1 cellular context compared by ENCODE assay signal in genomic region chr6:157613011-157613522, GRCh38.
A peak's percentile ranks its signal among the peaks of the same experiment; 100 is the strongest.
TF ChIP-seq lines count a peak whose summit lies in the region.

No MANE protein-coding gene starts in this region.

TF ChIP-seq in K562, 482 proteins besides CTCF, POLR2A, EP300 and RAD21 (continued from another document and continues in another):
- TF ChIP-seq CLOCK (CRISPR knock-in tag; IDR thresholded peaks at IDR 0.05; ENCODE audit: borderline replicate concordance) (no peak), PHB2 (IDR thresholded peaks at IDR 0.05; ENCODE audit: low read depth) (no peak), FOS (IDR thresholded peaks at IDR 0.05; ENCODE audit: extremely low read depth, insufficient read length) (peak; percentile 37), MYC (IDR thresholded peaks at IDR 0.05; ENCODE audit: low read depth, low read length) (peak; percentile 99), MYC (CRISPR knock-in tag; IDR thresholded peaks at IDR 0.05; ENCODE audit: borderline replicate concordance, low read depth) (0 out of 2 replicates have a peak, but pooled peaks have one; percentile 23), STAT5A (IDR thresholded peaks at IDR 0.05; ENCODE audit: borderline replicate concordance, low read length) (peak; percentile 29; the same call in 1 of the 2 replicates), DPF2 (IDR thresholded peaks at IDR 0.05) (peak; percentile 88), POLR2AphosphoS2 (IDR thresholded peaks at IDR 0.05; ENCODE audit: low read length) (no peak), EP400 (IDR thresholded peaks at IDR 0.05) (peak; percentile 98), ZNF511 (CRISPR knock-in tag; IDR thresholded peaks at IDR 0.05) (no peak), KAT2B (IDR thresholded peaks at IDR 0.05; ENCODE audit: low read depth, low read length) (no peak), RCOR1 (IDR thresholded peaks at IDR 0.05; ENCODE audit: borderline replicate concordance in 1 of 2, low read depth in 2 of 2, low read length in 2 of 2) (peak in 1 of 2 experiments; percentile 80; a peak in 2 of 4 replicates), MYNN (IDR thresholded peaks at IDR 0.05) (no peak), MYNN (CRISPR knock-in tag; IDR thresholded peaks at IDR 0.05) (no peak), OTX1 (CRISPR knock-in tag; IDR thresholded peaks at IDR 0.05) (no peak), MXD1 (CRISPR knock-in tag; IDR thresholded peaks at IDR 0.05; ENCODE audit: borderline replicate concordance, poor library complexity, severe bottlenecking) (no peak), ZNF592 (IDR thresholded peaks at IDR 0.05) (peak; percentile 97), ATF1 (CRISPR knock-in tag; IDR thresholded peaks at IDR 0.05) (no peak), ATF1 (tag; IDR thresholded peaks at IDR 0.05) (peak; percentile 76), ETV1 (tag; conservative IDR thresholded peaks at IDR 0.05; ENCODE audit: low read depth) (peak; percentile 38; the same call in 1 of the 2 replicates), ZNF551 (CRISPR knock-in tag; IDR thresholded peaks at IDR 0.05) (no peak), EZH2 (IDR thresholded peaks at IDR 0.05; ENCODE audit: borderline replicate concordance, low read depth, low read length) (no peak), LEF1 (IDR thresholded peaks at IDR 0.05) (peak; percentile 89), MAFG (tag; conservative IDR thresholded peaks at IDR 0.05) (no peak), KLF16 (IDR thresholded peaks at IDR 0.05) (no peak), RBFOX2 (IDR thresholded peaks at IDR 0.05; ENCODE audit: low read depth, low read length) (no peak), TRIM24 (IDR thresholded peaks at IDR 0.05) (peak; percentile 49 to 76; a peak in 3 of 4 replicates), ELF2 (CRISPR knock-in tag; IDR thresholded peaks at IDR 0.05) (no peak), GTF2B (IDR thresholded peaks at IDR 0.05; ENCODE audit: extremely low read depth, insufficient read length) (no peak), TSHZ1 (CRISPR knock-in tag; IDR thresholded peaks at IDR 0.05) (no peak), RNF2 (IDR thresholded peaks at IDR 0.05) (peak; percentile 76), ZNF133 (CRISPR knock-in tag; IDR thresholded peaks at IDR 0.05) (no peak), ZKSCAN3 (CRISPR knock-in tag; IDR thresholded peaks at IDR 0.05) (no peak), ARID1B (IDR thresholded peaks at IDR 0.05) (peak; percentile 84), NFATC3 (IDR thresholded peaks at IDR 0.05) (no peak), ZNF24 (IDR thresholded peaks at IDR 0.05) (no peak), ELF1 (tag; IDR thresholded peaks at IDR 0.05) (no peak)
- TF ChIP-seq, protein P1, sequence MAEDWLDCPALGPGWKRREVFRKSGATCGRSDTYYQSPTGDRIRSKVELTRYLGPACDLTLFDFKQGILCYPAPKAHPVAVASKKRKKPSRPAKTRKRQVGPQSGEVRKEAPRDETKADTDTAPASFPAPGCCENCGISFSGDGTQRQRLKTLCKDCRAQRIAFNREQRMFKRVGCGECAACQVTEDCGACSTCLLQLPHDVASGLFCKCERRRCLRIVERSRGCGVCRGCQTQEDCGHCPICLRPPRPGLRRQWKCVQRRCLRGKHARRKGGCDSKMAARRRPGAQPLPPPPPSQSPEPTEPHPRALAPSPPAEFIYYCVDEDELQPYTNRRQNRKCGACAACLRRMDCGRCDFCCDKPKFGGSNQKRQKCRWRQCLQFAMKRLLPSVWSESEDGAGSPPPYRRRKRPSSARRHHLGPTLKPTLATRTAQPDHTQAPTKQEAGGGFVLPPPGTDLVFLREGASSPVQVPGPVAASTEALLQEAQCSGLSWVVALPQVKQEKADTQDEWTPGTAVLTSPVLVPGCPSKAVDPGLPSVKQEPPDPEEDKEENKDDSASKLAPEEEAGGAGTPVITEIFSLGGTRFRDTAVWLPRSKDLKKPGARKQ (CRISPR knock-in tag; IDR thresholded peaks at IDR 0.05): no peak
- TF ChIP-seq, protein P2, sequence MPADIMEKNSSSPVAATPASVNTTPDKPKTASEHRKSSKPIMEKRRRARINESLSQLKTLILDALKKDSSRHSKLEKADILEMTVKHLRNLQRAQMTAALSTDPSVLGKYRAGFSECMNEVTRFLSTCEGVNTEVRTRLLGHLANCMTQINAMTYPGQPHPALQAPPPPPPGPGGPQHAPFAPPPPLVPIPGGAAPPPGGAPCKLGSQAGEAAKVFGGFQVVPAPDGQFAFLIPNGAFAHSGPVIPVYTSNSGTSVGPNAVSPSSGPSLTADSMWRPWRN (IDR thresholded peaks at IDR 0.05; ENCODE audit: low read depth): 0 out of 2 replicates have a peak, but pooled peaks have one; percentile 13
- TF ChIP-seq, protein P3, sequence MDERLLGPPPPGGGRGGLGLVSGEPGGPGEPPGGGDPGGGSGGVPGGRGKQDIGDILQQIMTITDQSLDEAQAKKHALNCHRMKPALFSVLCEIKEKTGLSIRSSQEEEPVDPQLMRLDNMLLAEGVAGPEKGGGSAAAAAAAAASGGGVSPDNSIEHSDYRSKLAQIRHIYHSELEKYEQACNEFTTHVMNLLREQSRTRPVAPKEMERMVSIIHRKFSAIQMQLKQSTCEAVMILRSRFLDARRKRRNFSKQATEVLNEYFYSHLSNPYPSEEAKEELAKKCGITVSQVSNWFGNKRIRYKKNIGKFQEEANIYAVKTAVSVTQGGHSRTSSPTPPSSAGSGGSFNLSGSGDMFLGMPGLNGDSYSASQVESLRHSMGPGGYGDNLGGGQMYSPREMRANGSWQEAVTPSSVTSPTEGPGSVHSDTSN (CRISPR knock-in tag; IDR thresholded peaks at IDR 0.05; ENCODE audit: low read depth): no peak
- TF ChIP-seq, protein P3 (tag; conservative IDR thresholded peaks at IDR 0.05; ENCODE audit: low read depth): 0 out of 2 replicates have a peak, but pooled peaks have one; percentile 18
- TF ChIP-seq, protein P4, sequence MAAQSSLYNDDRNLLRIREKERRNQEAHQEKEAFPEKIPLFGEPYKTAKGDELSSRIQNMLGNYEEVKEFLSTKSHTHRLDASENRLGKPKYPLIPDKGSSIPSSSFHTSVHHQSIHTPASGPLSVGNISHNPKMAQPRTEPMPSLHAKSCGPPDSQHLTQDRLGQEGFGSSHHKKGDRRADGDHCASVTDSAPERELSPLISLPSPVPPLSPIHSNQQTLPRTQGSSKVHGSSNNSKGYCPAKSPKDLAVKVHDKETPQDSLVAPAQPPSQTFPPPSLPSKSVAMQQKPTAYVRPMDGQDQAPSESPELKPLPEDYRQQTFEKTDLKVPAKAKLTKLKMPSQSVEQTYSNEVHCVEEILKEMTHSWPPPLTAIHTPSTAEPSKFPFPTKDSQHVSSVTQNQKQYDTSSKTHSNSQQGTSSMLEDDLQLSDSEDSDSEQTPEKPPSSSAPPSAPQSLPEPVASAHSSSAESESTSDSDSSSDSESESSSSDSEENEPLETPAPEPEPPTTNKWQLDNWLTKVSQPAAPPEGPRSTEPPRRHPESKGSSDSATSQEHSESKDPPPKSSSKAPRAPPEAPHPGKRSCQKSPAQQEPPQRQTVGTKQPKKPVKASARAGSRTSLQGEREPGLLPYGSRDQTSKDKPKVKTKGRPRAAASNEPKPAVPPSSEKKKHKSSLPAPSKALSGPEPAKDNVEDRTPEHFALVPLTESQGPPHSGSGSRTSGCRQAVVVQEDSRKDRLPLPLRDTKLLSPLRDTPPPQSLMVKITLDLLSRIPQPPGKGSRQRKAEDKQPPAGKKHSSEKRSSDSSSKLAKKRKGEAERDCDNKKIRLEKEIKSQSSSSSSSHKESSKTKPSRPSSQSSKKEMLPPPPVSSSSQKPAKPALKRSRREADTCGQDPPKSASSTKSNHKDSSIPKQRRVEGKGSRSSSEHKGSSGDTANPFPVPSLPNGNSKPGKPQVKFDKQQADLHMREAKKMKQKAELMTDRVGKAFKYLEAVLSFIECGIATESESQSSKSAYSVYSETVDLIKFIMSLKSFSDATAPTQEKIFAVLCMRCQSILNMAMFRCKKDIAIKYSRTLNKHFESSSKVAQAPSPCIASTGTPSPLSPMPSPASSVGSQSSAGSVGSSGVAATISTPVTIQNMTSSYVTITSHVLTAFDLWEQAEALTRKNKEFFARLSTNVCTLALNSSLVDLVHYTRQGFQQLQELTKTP (IDR thresholded peaks at IDR 0.05; ENCODE audit: low read depth in 1 of 2, partially characterized antibody in 2 of 2): no peak
